ENCODE assay signal across 23 cellular contexts in the genomic region with DNA sequence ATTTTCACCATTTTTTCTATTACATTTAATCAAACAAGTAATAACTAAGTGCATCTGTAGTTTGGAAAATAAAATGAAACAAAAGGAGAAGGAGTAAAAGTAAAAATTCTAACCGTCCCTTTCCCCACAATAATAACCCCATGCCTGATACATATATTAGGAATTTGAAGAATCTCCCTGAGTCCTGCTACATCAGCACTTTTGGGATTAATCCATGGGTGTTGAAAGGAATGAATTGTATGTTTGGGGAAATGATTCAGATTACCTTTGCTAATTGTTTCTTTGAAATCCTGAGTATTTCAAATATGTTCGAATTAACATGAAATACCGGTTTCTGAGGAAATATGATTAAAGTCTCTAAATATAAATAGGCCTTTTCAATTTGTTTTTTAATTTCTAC.
"Had no signal": no experiment of that assay in that cellular context is flagged by ENCODE, and none has a peak within 500 bp of the region (broad histone marks: within the 10 kb centered on the region; RNA-seq: fewer than 3 reads in every experiment).

No MANE protein-coding gene starts in this region.

- H3K4me1 ChIP-seq: breast epithelium, gastroesophageal sphincter, heart right ventricle, left ventricle myocardium inferior, tibial nerve had no signal

- H3K36me3 Mint-ChIP-seq: activated naive CD4-positive, alpha-beta T cell treated with anti-CD3 and anti-CD28 coated beads, Interleukin-2, amount 50 U/mL, for 72 hours; natural killer cell treated with Interleukin-12 subunit alpha and Interleukin-12 subunit beta and Interleukin-15 and Interleukin-18, amount 100 ng/mL, for 72 hours had no signal

- H3K36me3 ChIP-seq: breast epithelium, gastroesophageal sphincter, heart right ventricle, left ventricle myocardium inferior, tibial nerve had no signal

- H3K27ac Mint-ChIP-seq: activated CD4-positive, alpha-beta T cell treated with anti-CD3 and anti-CD28 coated beads, Interleukin-2, amount 10 ng/mL, durations not matched to agents 7 days and 5 days; activated CD8-positive, alpha-beta T cell treated with anti-CD3 and anti-CD28 coated beads for 36 hours; activated naive CD4-positive, alpha-beta T cell treated with anti-CD3 and anti-CD28 coated beads, Interleukin-2, amount 50 U/mL, for 72 hours; activated T-helper 2 cell treated with anti-CD3 and anti-CD28 coated beads, Interferon-gamma antibody, Interleukin-2, Interleukin-4, amounts not matched to agents 10 μg/mL and 5 μg/mL and 100 μg/mL, durations not matched to agents 14 hours and 24 hours and 36 hours; dendritic cell treated with granulocyte-macrophage colony-stimulating factor and Interleukin-4, amounts not matched to agents 40 ng/mL and 50 ng/mL, for 4 days; endodermal cell; natural killer cell treated with Interleukin-12 subunit alpha and Interleukin-12 subunit beta and Interleukin-15 and Interleukin-18, amount 100 ng/mL, for 72 hours had no signal

- H3K27me3 ChIP-seq: breast epithelium, gastroesophageal sphincter, heart right ventricle, tibial nerve had no signal

- H3K27ac ChIP-seq: breast epithelium, epithelial cell of prostate, gastroesophageal sphincter, heart right ventricle, left ventricle myocardium inferior, tibial nerve had no signal

- H3K4me3 ChIP-seq: breast epithelium, gastroesophageal sphincter, heart right ventricle, left ventricle myocardium inferior, lung, mucosa of descending colon, tibial nerve had no signal

- ATAC-seq: activated CD8-positive, alpha-beta T cell treated with anti-CD3 and anti-CD28 coated beads for 36 hours; activated naive CD4-positive, alpha-beta T cell treated with anti-CD3 and anti-CD28 coated beads, Interleukin-2, amount 50 U/mL, for 72 hours; activated T-cell treated with anti-CD3 and anti-CD28 coated beads, Interleukin-2, amount 50 U/mL, for 4 hours; gastroesophageal sphincter; heart right ventricle; mucosa of descending colon; natural killer cell treated with Interleukin-12 subunit alpha and Interleukin-12 subunit beta and Interleukin-15 and Interleukin-18, amount 100 ng/mL, for 72 hours; right cardiac atrium had no signal

- H3K4me3 Mint-ChIP-seq: activated CD4-positive, alpha-beta T cell treated with anti-CD3 and anti-CD28 coated beads, Interleukin-2, amount 10 ng/mL, durations not matched to agents 7 days and 5 days; activated CD8-positive, alpha-beta T cell treated with anti-CD3 and anti-CD28 coated beads for 36 hours; activated T-cell treated with anti-CD3 and anti-CD28 coated beads, Interleukin-2, amount 50 U/mL, for 4 hours; central memory CD8-positive, alpha-beta T cell; dendritic cell treated with granulocyte-macrophage colony-stimulating factor and Interleukin-4, amounts not matched to agents 40 ng/mL and 50 ng/mL, for 4 days; endodermal cell; natural killer cell treated with Interleukin-12 subunit alpha and Interleukin-12 subunit beta and Interleukin-15 and Interleukin-18, amount 100 ng/mL, for 72 hours had no signal

- H3K9me3 Mint-ChIP-seq: activated CD4-positive, alpha-beta T cell treated with anti-CD3 and anti-CD28 coated beads, Interleukin-2, amount 10 ng/mL, durations not matched to agents 7 days and 5 days; endodermal cell; natural killer cell treated with Interleukin-12 subunit alpha and Interleukin-12 subunit beta and Interleukin-15 and Interleukin-18, amount 100 ng/mL, for 72 hours had no signal

- H3K4me1 Mint-ChIP-seq: activated CD4-positive, alpha-beta T cell treated with anti-CD3 and anti-CD28 coated beads, Interleukin-2, amount 10 ng/mL, durations not matched to agents 7 days and 5 days; central memory CD8-positive, alpha-beta T cell; endodermal cell had no signal

- H3K27me3 Mint-ChIP-seq: activated CD4-positive, alpha-beta T cell treated with anti-CD3 and anti-CD28 coated beads, Interleukin-2, amount 10 ng/mL, durations not matched to agents 7 days and 5 days; activated CD8-positive, alpha-beta T cell treated with anti-CD3 and anti-CD28 coated beads for 36 hours; central memory CD8-positive, alpha-beta T cell; dendritic cell treated with granulocyte-macrophage colony-stimulating factor and Interleukin-4, amounts not matched to agents 40 ng/mL and 50 ng/mL, for 4 days; natural killer cell treated with Interleukin-12 subunit alpha and Interleukin-12 subunit beta and Interleukin-15 and Interleukin-18, amount 100 ng/mL, for 72 hours had no signal

- DNase-seq: activated CD4-positive, alpha-beta T cell treated with anti-CD3 and anti-CD28 coated beads for 1 hour; activated CD4-positive, alpha-beta T cell treated with anti-CD3 and anti-CD28 coated beads, Interleukin-2, amount 10 ng/mL, durations not matched to agents 7 days and 5 days; activated CD8-positive, alpha-beta T cell treated with anti-CD3 and anti-CD28 coated beads for 36 hours; activated T-cell treated with anti-CD3 and anti-CD28 coated beads, Interleukin-2, amount 50 U/mL, for 4 hours; endodermal cell; heart right ventricle; islet precursor cell; left ventricle myocardium inferior; mucosa of descending colon; right cardiac atrium; stimulated activated CD4-positive, alpha-beta T cell treated with anti-CD3 and anti-CD28 coated beads, Interleukin-2, amount 100 ng/mL, for 48 hours; stimulated activated naive CD4-positive, alpha-beta T cell treated with Interleukin-2 at 50 U/mL for 16 hours; T-helper 2 cell had no signal
